ENCODE assay signal across 18 cellular contexts in the genomic region with DNA sequence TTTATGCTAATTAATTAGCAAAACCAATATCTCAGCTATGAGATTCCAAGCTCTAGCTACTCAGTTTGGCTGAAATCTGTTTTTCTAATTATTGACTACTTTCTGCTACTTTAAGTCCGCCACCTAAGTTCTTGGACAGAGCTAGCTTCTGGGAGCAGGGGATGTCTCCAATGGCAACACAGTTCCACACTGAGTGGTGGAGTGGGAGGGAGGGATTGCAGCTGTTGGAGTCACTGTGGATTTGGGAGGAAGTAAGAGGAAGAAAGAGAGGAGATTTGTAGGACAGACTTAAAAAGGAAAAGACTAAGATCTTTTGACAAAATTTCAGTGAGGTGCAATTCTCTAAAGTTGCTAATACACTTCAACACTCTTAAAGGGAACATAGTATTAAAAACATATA.
A peak's percentile ranks its signal among the peaks of the same experiment; 100 is the strongest.
DNase-seq lines count a peak whose midpoint lies in the region; ATAC-seq and TF ChIP-seq lines count a peak whose summit lies in the region.
"Had no signal": no experiment of that assay in that cellular context is flagged by ENCODE, and none has a peak within 500 bp of the region (broad histone marks: within the 10 kb centered on the region; RNA-seq: fewer than 3 reads in every experiment).

No MANE protein-coding gene starts in this region.

- peak; percentile 7 for DNase-seq in IMR-90
- no peak for DNase-seq in esophagus squamous epithelium (lab: John Stamatoyannopoulos, UW)
- peak in 1 of 2 donors; percentile 44 for DNase-seq in left lung
- peak; percentile 48 to 61 for DNase-seq in gastrocnemius medialis
- DNase-seq in activated CD4-positive, alpha-beta T cell treated with anti-CD3 and anti-CD28 coated beads for 4 hours: no peak
- DNase-seq in chondrocyte (ENCODE audit: low spot score): no peak
- no peak for DNase-seq in DMS53 treated with DMSO at 0.1 percent for 48 hours (lab: John Stamatoyannopoulos, UW; ENCODE audit: unreplicated experiment)
- no peak for DNase-seq in foreskin keratinocyte
- DNase-seq: activated CD8-positive, alpha-beta T cell treated with anti-CD3 and anti-CD28 coated beads for 36 hours; activated naive CD4-positive, alpha-beta T cell; erythroblast; GM23248; NCI-H1092; stimulated activated CD4-positive, alpha-beta T cell treated with anti-CD3 and anti-CD28 coated beads, Interleukin-15, amount 100 ng/mL, for 24 hours had no signal

- H4K8ac ChIP-seq in IMR-90 (ENCODE audit: low read depth in 2 of 2, low read length in 2 of 2): no peak overlapping the region

- no peaks in the 10 kb centered on the region for H3K79me1 ChIP-seq in IMR-90 (ENCODE audit: low read depth in 1 of 2, low read length in 2 of 2)

- H2BK120ac ChIP-seq in IMR-90 (ENCODE audit: low read depth, low read length): no peak overlapping the region

- H2AK9ac ChIP-seq in IMR-90 (replicated peaks; ENCODE audit: low read depth, low read length, poor library complexity): no peak overlapping the region

- TF ChIP-seq POLR2A in IMR-90 (IDR thresholded peaks at IDR 0.05; ENCODE audit: low read depth, low read length): no peak
- TF ChIP-seq POLR2A in esophagus squamous epithelium (IDR thresholded peaks at IDR 0.05): no peak
- TF ChIP-seq POLR2A in gastrocnemius medialis (IDR thresholded peaks at IDR 0.05): no peak

- no peak overlapping the region for H3K4me3 ChIP-seq in IMR-90 (ENCODE audit: insufficient read depth, low read depth, low read length)
- H3K4me3 ChIP-seq in esophagus squamous epithelium: no peak overlapping the region
- no peak overlapping the region for H3K4me3 ChIP-seq in left lung
- no peak overlapping the region for H3K4me3 ChIP-seq in gastrocnemius medialis
- H3K4me3 ChIP-seq: GM23248 had no signal

- no peaks in the 10 kb centered on the region for H3K4me1 ChIP-seq in IMR-90 (ENCODE audit: control insufficient read depth, insufficient read depth, low read length)
- H3K4me1 ChIP-seq in esophagus squamous epithelium: peaks cover 0 to 12% (median 0%) of the 10 kb centered on the region in 3 donors
- no peaks in the 10 kb centered on the region for H3K4me1 ChIP-seq in left lung
- peaks cover 13 to 18% of the 10 kb centered on the region in 2 donors for H3K4me1 ChIP-seq in gastrocnemius medialis
- H3K4me1 ChIP-seq in foreskin keratinocyte: no peaks in the 10 kb centered on the region

- no peak overlapping the region for H2AFZ ChIP-seq in IMR-90 (replicated peaks; ENCODE audit: low read length, poor library complexity)
- H2AFZ ChIP-seq: GM23248 had no signal

- H3K14ac ChIP-seq in IMR-90 (replicated peaks; ENCODE audit: low read depth, low read length): no peak overlapping the region

- H2BK20ac ChIP-seq in IMR-90 (ENCODE audit: low read depth, low read length): no peak overlapping the region

- no peaks in the 10 kb centered on the region for H3K36me3 ChIP-seq in IMR-90 (ENCODE audit: control insufficient read depth, insufficient read depth, low read length)
- no peaks in the 10 kb centered on the region for H3K36me3 ChIP-seq in esophagus squamous epithelium
- no peaks in the 10 kb centered on the region for H3K36me3 ChIP-seq in left lung
- H3K36me3 ChIP-seq in gastrocnemius medialis: no peaks in the 10 kb centered on the region

- peaks cover 25% of the 10 kb centered on the region for H3K4me1 Mint-ChIP-seq in chondrocyte (ENCODE audit: low read depth)
- H3K4me1 Mint-ChIP-seq: B cell; central memory CD8-positive, alpha-beta T cell had no signal

- no peak overlapping the region for H2BK5ac ChIP-seq in IMR-90 (ENCODE audit: low read depth, low read length, poor library complexity, severe bottlenecking)

- WGBS in IMR-90 (ENCODE audit: extremely low coverage in 2 of 2, insufficient read length in 1 of 2), 2 experiments: no CpG with 5 or more reads among the region's 1 CpG
- 46 to 60% methylated on average over 1 of the region's 1 CpG for WGBS in esophagus squamous epithelium, 2 donors

- no peak overlapping the region for H3K23ac ChIP-seq in IMR-90 (ENCODE audit: low read depth, low read length)

- in situ Hi-C loops in IMR-90 (cut with MboI; ENCODE audit: low sequenced_read_pairs) (no loop called here), gastrocnemius medialis (cut with MboI; ENCODE audit: low sequenced_read_pairs in 4 of 4) (no loop called here)

- H3K4ac ChIP-seq in IMR-90 (ENCODE audit: low read depth, low read length): no peak overlapping the region

- no peaks in the 10 kb centered on the region for H3K9me3 Mint-ChIP-seq in chondrocyte (ENCODE audit: low read depth)
- H3K9me3 Mint-ChIP-seq: neural crest cell had no signal

- H3K27ac ChIP-seq in IMR-90 (ENCODE audit: insufficient read depth, low read length) (no peak overlapping the region), esophagus squamous epithelium (peak overlapping the region in 3 of 4 donors; percentile 22 to 38 (median 32)), left lung (peak overlapping the region in 1 of 2 donors; percentile 45), gastrocnemius medialis (peak overlapping the region; percentile 41 to 57 (median 50)), foreskin keratinocyte (no peak overlapping the region)
- H3K27ac ChIP-seq: GM23248, RWPE1 had no signal

- H2BK15ac ChIP-seq in IMR-90 (ENCODE audit: low read depth, low read length): no peak overlapping the region

- no peaks in the 10 kb centered on the region for H4K20me1 ChIP-seq in IMR-90 (ENCODE audit: insufficient read depth, low read length)

- no peak overlapping the region for H3K4me3 Mint-ChIP-seq in chondrocyte (ENCODE audit: unreplicated experiment)
- H3K4me3 Mint-ChIP-seq: activated CD8-positive, alpha-beta T cell treated with anti-CD3 and anti-CD28 coated beads for 36 hours; B cell; central memory CD8-positive, alpha-beta T cell; neural crest cell had no signal

- H3K9me1 ChIP-seq in IMR-90 (ENCODE audit: insufficient read depth, low read length): no peaks in the 10 kb centered on the region

- ATAC-seq in IMR-90 (ENCODE audit: low read depth) (no peak), left lung (peak; percentile 75), gastrocnemius medialis (peak; percentile 80 to 83), foreskin keratinocyte (no peak)
- ATAC-seq: activated CD8-positive, alpha-beta T cell treated with anti-CD3 and anti-CD28 coated beads for 36 hours had no signal

- H4K5ac ChIP-seq in IMR-90 (ENCODE audit: low read depth, low read length): no peak overlapping the region

- H3K56ac ChIP-seq in IMR-90 (ENCODE audit: extremely low read depth, insufficient read depth, low read length): no peak overlapping the region

- no peaks in the 10 kb centered on the region for H3K9me3 ChIP-seq in IMR-90 (ENCODE audit: control insufficient read depth, insufficient read depth, low read length)
- H3K9me3 ChIP-seq in esophagus squamous epithelium: no peaks in the 10 kb centered on the region
- no peaks in the 10 kb centered on the region for H3K9me3 ChIP-seq in left lung
- no peaks in the 10 kb centered on the region for H3K9me3 ChIP-seq in gastrocnemius medialis

- no TSS peak for BruUV-seq in IMR-90 (replicated peaks; lab: Mats Ljungman, UMichigan)

- no peaks in the 10 kb centered on the region for H3K36me3 Mint-ChIP-seq in chondrocyte (ENCODE audit: low read depth)

- no peak overlapping the region for H3K18ac ChIP-seq in IMR-90 (ENCODE audit: low read depth, low read length)

- H4K91ac ChIP-seq in IMR-90 (ENCODE audit: insufficient read depth, low read depth, low read length): no peak overlapping the region

- TF ChIP-seq CTCF in IMR-90 (conservative IDR thresholded peaks at IDR 0.05; ENCODE audit: low read depth, low read length) (no peak), esophagus squamous epithelium (IDR thresholded peaks at IDR 0.05) (no peak), left lung (IDR thresholded peaks at IDR 0.05) (no peak), gastrocnemius medialis (IDR thresholded peaks at IDR 0.05 in 4 of 5, conservative IDR thresholded peaks at IDR 0.05 in 1 of 5) (no peak), chondrocyte (IDR thresholded peaks at IDR 0.05) (no peak), foreskin keratinocyte (conservative IDR thresholded peaks at IDR 0.05) (no peak)

- H3K27me3 ChIP-seq in IMR-90 (ENCODE audit: control insufficient read depth, insufficient read depth, low read length) (no peaks in the 10 kb centered on the region), esophagus squamous epithelium (no peaks in the 10 kb centered on the region), left lung (no peaks in the 10 kb centered on the region), gastrocnemius medialis (no peaks in the 10 kb centered on the region), foreskin keratinocyte (no peaks in the 10 kb centered on the region)

- no peaks in the 10 kb centered on the region for H3K27me3 Mint-ChIP-seq in chondrocyte (ENCODE audit: low read depth)
- H3K27me3 Mint-ChIP-seq: activated CD8-positive, alpha-beta T cell treated with anti-CD3 and anti-CD28 coated beads for 36 hours; B cell; central memory CD8-positive, alpha-beta T cell had no signal

- no peak overlapping the region for H3K9ac ChIP-seq in IMR-90 (ENCODE audit: low read depth, low read length)
- H3K9ac ChIP-seq: GM23248 had no signal

- H3K4me2 ChIP-seq in IMR-90 (ENCODE audit: low read depth, low read length): no peak overlapping the region

- H3K27ac Mint-ChIP-seq in chondrocyte (ENCODE audit: unreplicated experiment): no peak overlapping the region
- H3K27ac Mint-ChIP-seq: activated CD8-positive, alpha-beta T cell treated with anti-CD3 and anti-CD28 coated beads for 36 hours; B cell had no signal

- intact Hi-C loops in IMR-90 (cut with micrococcal nuclease) (no loop called here), esophagus squamous epithelium (cut with DNase I) (no loop called here), left lung (cut with DNase I) (no loop called here), gastrocnemius medialis (cut with DNase I; ENCODE audit: low total_unique reads) (no loop called here)

- dilution Hi-C loops in IMR-90 (cut with HindIII; ENCODE audit: low sequenced_read_pairs, unreplicated experiment): no loop called here

- POLR2A ChIA-PET in IMR-90 (lab: Charles Lee; ENCODE audit: unreplicated experiment): no interaction called here

- no peak overlapping the region for H2AK5ac ChIP-seq in IMR-90 (ENCODE audit: low read depth, low read length)

- CTCF ChIA-PET in IMR-90 (lab: Yijun Ruan, JAX): interaction anchor here (0.6 kb wide), 1 partner anchor 10 kb away, joined by 3 read pairs; no protein-coding TSS in a partner anchor

- no peak for TF ChIP-seq RAD21 in IMR-90 (IDR thresholded peaks at IDR 0.05; ENCODE audit: low read length)

TF ChIP-seq in IMR-90, 13 proteins besides CTCF, POLR2A, EP300 and RAD21 (continues in another document):
- TF ChIP-seq MAFK (IDR thresholded peaks at IDR 0.05; ENCODE audit: low read depth, low read length) (no peak), BHLHE40 (IDR thresholded peaks at IDR 0.05; ENCODE audit: low read depth, low read length) (no peak)
- TF ChIP-seq, protein P1, sequence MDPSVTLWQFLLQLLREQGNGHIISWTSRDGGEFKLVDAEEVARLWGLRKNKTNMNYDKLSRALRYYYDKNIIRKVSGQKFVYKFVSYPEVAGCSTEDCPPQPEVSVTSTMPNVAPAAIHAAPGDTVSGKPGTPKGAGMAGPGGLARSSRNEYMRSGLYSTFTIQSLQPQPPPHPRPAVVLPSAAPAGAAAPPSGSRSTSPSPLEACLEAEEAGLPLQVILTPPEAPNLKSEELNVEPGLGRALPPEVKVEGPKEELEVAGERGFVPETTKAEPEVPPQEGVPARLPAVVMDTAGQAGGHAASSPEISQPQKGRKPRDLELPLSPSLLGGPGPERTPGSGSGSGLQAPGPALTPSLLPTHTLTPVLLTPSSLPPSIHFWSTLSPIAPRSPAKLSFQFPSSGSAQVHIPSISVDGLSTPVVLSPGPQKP (IDR thresholded peaks at IDR 0.05; ENCODE audit: borderline replicate concordance, low read depth, low read length): no peak

Comparison
In these comparisons a context has a peak if more than half of its experiments do, and no peak if none do; other contexts are left out.
1. ATAC-seq: peak in left lung (single experiment) and gastrocnemius medialis (2 of 2); none in IMR-90 (single experiment) and foreskin keratinocyte (single experiment).
2. DNase-seq: peak in IMR-90 (single experiment) and gastrocnemius medialis (2 of 2); none in esophagus squamous epithelium (single experiment), activated CD4-positive, alpha-beta T cell treated with anti-CD3 and anti-CD28 coated beads for 4 hours (0 of 2), chondrocyte (single experiment), DMS53 treated with DMSO at 0.1 percent for 48 hours (single experiment) and foreskin keratinocyte (0 of 2).
3. H3K27ac ChIP-seq: peak in esophagus squamous epithelium (3 of 4) and gastrocnemius medialis (4 of 4); none in IMR-90 (single experiment) and foreskin keratinocyte (single experiment).